Comparison of ENCODE assay signal across 18 cellular contexts in the genomic region with DNA sequence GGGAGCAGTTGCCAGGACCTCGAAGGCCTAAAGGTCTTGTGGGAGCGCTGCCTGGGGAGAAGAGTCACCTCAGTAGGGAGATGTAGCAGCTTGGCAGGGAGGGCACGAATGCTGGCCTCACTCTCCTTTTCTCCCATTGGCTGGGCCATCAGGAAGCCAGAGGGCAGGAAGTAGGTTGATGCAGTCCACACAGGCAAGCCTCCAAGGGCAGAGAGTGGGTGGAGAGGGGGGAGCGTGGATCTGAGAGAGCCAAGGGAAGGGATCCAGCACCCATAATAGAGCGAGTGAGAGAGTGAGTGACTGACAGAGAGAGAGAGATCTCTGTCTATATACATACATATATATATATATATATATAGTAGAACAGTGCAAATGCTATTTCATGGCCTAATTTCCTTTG.
DNase-seq lines count a peak whose midpoint lies in the region; ATAC-seq and TF ChIP-seq lines count a peak whose summit lies in the region.
"Had no signal": no experiment of that assay in that cellular context is flagged by ENCODE, and none has a peak within 500 bp of the region (broad histone marks: within the 10 kb centered on the region; RNA-seq: fewer than 3 reads in every experiment).

No MANE protein-coding gene starts in this region.

- intact Hi-C loops in Right ventricle myocardium superior (cut with DNase I), result no loop called here
- intact Hi-C loops in left ventricle myocardium inferior (cut with micrococcal nuclease), result no loop called here
- intact Hi-C loops in left cardiac atrium (cut with DNase I), result no loop called here
- intact Hi-C loops in psoas muscle (cut with DNase I), result loop anchor here in 1 of 2 donors (10.0 kb wide), 1 partner anchor 488 kb away; no protein-coding TSS in a partner anchor

- H3K4me1 ChIP-seq in left ventricle myocardium inferior (peaks cover 6% of the 10 kb centered on the region), esophagus (ENCODE audit: control insufficient read depth in 2 of 2, insufficient read depth in 2 of 2, low read length in 1 of 2) (peaks cover 4 to 16% of the 10 kb centered on the region in 2 donors), psoas muscle (peaks cover 24% of the 10 kb centered on the region)

- H3K9me3 ChIP-seq in left ventricle myocardium inferior (replicated peaks) (no peaks in the 10 kb centered on the region), esophagus (ENCODE audit: control insufficient read depth in 2 of 2, insufficient read depth in 1 of 2, low read depth in 1 of 2, low read length in 1 of 2) (no peaks in the 10 kb centered on the region), psoas muscle (no peaks in the 10 kb centered on the region)

- H3K4me3 ChIP-seq in left ventricle myocardium inferior (no peak overlapping the region), esophagus (ENCODE audit: low read depth in 1 of 2, low read length in 2 of 2) (no peak overlapping the region), psoas muscle (no peak overlapping the region)
- H3K4me3 ChIP-seq: GM23248 had no signal

- POLR2A ChIA-PET in GM10248 (lab: Yijun Ruan, JAX), result no interaction called here

- H3K36me3 ChIP-seq in left ventricle myocardium inferior (no peaks in the 10 kb centered on the region), esophagus (ENCODE audit: control insufficient read depth in 2 of 2, insufficient read depth in 2 of 2, low read length in 1 of 2) (no peaks in the 10 kb centered on the region), psoas muscle (ENCODE audit: insufficient read depth in 1 of 2, low read depth in 1 of 2) (no peaks in the 10 kb centered on the region)

- peaks cover 10% of the 10 kb centered on the region for H3K27me3 ChIP-seq in left ventricle myocardium inferior (ENCODE audit: low read depth)
- no peaks in the 10 kb centered on the region for H3K27me3 ChIP-seq in esophagus (ENCODE audit: control insufficient read depth in 1 of 2, insufficient read depth in 2 of 2, low read length in 2 of 2)
- no peaks in the 10 kb centered on the region for H3K27me3 ChIP-seq in psoas muscle (ENCODE audit: insufficient read depth in 3 of 3, low read length in 2 of 3)

- CTCF ChIA-PET in GM10248 (lab: Yijun Ruan, JAX), result no interaction called here

- H3K27ac ChIP-seq in left ventricle myocardium inferior (replicated peaks), result no peak overlapping the region
- H3K27ac ChIP-seq in esophagus (ENCODE audit: low read depth in 2 of 2, low read length in 1 of 2), result peak overlapping the region; percentile 68 to 86
- H3K27ac ChIP-seq in psoas muscle, result no peak overlapping the region
- H3K27ac ChIP-seq: C4-2B, GM23248 had no signal

- DNase-seq in Right ventricle myocardium superior (no peak), left ventricle myocardium inferior (no peak), left cardiac atrium (no peak), psoas muscle (no peak), GM10248 (ENCODE audit: extremely low spot score) (no peak)
- DNase-seq in stimulated activated naive CD4-positive, alpha-beta T cell (lab: John Stamatoyannopoulos, UW), result no peak
- DNase-seq: ACHN; CD8-positive, alpha-beta T cell; COR-L47; DMS153; DMS79 treated with DMSO at 0.1 percent for 48 hours; GDM1; GM23248; H7; IMR-90 had no signal

- TF ChIP-seq CTCF in left ventricle myocardium inferior (IDR thresholded peaks at IDR 0.05; ENCODE audit: borderline replicate concordance), result no peak
- no peak for TF ChIP-seq CTCF in psoas muscle (IDR thresholded peaks at IDR 0.05)
- TF ChIP-seq CTCF in GM10248 (IDR thresholded peaks at IDR 0.05; ENCODE audit: control extremely low read depth, extremely low read depth, low read depth, missing control alignments), result no peak

- 47 to 58% methylated on average over 5 of the region's 5 CpGs for WGBS in esophagus, 2 donors
- WGBS in psoas muscle, 3 donors, result 31 to 44% (median 32%) methylated on average over 5 of the region's 5 CpGs

- ATAC-seq in Right ventricle myocardium superior (ENCODE audit: poor library complexity) (peak; percentile 61), left cardiac atrium (peak; percentile 42 to 88), psoas muscle (peak in 3 of 4 donors; percentile 29 to 60 (median 48)), GM18870 (IDR thresholded peaks at IDR 0.05; ENCODE audit: unreplicated experiment) (no peak)
- ATAC-seq: CD8-positive, alpha-beta T cell had no signal

Comparison
In these comparisons a context has a peak if more than half of its experiments do, and no peak if none do; other contexts are left out.
1. H3K27ac ChIP-seq: peak in esophagus (2 of 2); none in left ventricle myocardium inferior (single experiment) and psoas muscle (single experiment).